ENCODE assay signal across 9 cellular contexts in the genomic region with DNA sequence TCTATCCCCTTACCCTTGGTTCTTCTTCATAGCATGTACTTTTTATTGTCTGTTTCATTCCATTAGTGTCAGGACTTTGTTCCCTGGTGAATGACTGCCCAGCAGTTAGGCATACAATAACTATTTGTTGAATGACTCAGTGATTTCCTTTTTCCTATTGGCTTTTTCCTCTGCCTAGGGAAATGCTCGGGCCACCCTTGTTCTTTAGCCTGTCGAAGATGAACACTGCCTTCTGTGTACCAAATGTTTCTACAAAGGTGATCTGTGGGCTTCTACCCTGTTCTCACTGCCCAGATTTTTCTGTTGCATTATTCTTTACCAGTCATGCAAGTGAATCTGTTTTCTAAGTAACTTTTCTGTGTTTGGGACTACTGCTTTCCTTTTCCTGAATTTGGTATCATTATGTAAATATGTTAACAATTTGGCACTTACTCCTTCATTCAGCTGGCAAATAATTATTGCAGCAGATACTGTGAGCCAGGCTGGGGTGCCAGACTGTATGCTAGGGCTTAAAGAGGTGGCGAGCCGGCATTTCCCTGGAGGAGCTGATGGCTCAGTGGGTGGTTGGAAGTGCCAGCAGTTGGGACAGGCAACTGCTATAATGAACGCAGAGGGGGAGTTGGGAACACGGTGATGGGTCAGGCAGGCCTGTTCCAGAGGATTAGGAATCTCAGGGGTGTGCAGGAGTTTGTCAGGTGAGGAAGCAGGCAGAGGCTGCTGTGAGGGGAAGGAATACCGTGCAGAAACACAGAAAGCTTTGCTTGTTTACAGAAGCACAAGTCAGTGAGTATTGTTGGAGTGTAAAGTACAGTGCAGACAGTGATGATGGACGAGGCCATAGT. TPM values are rescaled to one million over a fixed set of nuclear protein-coding genes. Genes with fewer than 3 reads are reported as not detected.
DNase-seq lines count a peak whose midpoint lies in the region; ATAC-seq and TF ChIP-seq lines count a peak whose summit lies in the region.
"Had no signal": no experiment of that assay in that cellular context is flagged by ENCODE, and none has a peak within 500 bp of the region (broad histone marks: within the 10 kb centered on the region; RNA-seq: fewer than 3 reads in every experiment).

No MANE protein-coding gene starts in this region.

- no peak overlapping the region for H4K5ac ChIP-seq in H9 (ENCODE audit: insufficient read length, low read depth, low read length)

- H3K14ac ChIP-seq in H9 (ENCODE audit: insufficient read depth, low read length) = 0 out of 2 replicates have a peak overlapping the region, but pooled peaks have one; percentile 41

- H4K91ac ChIP-seq in H9 (ENCODE audit: insufficient read length, low read depth, low read length) = no peak overlapping the region

- no peaks in the 10 kb centered on the region for H3K9me3 ChIP-seq in H9 (ENCODE audit: control insufficient read depth, low read depth, low read length)
- no peaks in the 10 kb centered on the region for H3K9me3 ChIP-seq in iPS-20b (ENCODE audit: insufficient read depth, low read depth, low read length)
- H3K9me3 ChIP-seq in skeletal muscle tissue (ENCODE audit: control insufficient read depth in 3 of 3, low read length in 3 of 3) = no peaks in the 10 kb centered on the region
- H3K9me3 ChIP-seq in Karpas-422 (ENCODE audit: low read length) = no peaks in the 10 kb centered on the region

- no peaks in the 10 kb centered on the region for H3K79me1 ChIP-seq in H9 (ENCODE audit: insufficient read depth, low read depth, low read length, poor library complexity, severe bottlenecking)

- H3K4me2 ChIP-seq in H9 (ENCODE audit: insufficient read depth, insufficient read length, low read length) (no peak overlapping the region), Karpas-422 (ENCODE audit: low read depth, low read length, poor library complexity, severe bottlenecking) (no peak overlapping the region)

- no peak overlapping the region for H2BK12ac ChIP-seq in H9 (ENCODE audit: insufficient read length, low read depth, low read length)

- H3K9ac ChIP-seq in H9 (ENCODE audit: extremely low read depth, insufficient read length, low read length) (no peak overlapping the region), iPS-20b (ENCODE audit: low read depth, low read length) (peak overlapping the region; percentile 6; the same call in 1 of the 2 replicates), skeletal muscle tissue (ENCODE audit: low read depth in 1 of 3, low read length in 3 of 3) (peak overlapping the region in 1 of 3 donors; percentile 8), Karpas-422 (ENCODE audit: low read length) (no peak overlapping the region)

- no peak overlapping the region for H3K56ac ChIP-seq in H9 (ENCODE audit: insufficient read length, low read depth, low read length)

- H3K9me2 ChIP-seq in Karpas-422 (replicated peaks; ENCODE audit: insufficient read depth, low read length) = no peaks in the 10 kb centered on the region

- H3K23me2 ChIP-seq in H9 (ENCODE audit: insufficient read length, low read depth, low read length, poor library complexity, severe bottlenecking) = no peaks in the 10 kb centered on the region

- H3K4me3 Mint-ChIP-seq in H9 = peak overlapping the region in 1 of 2 experiments; percentile 43; a peak in 3 of 5 replicates
- no peak overlapping the region for H3K4me3 Mint-ChIP-seq in activated naive CD8-positive, alpha-beta T cell treated with anti-CD3 and anti-CD28 coated beads, Interleukin-2, amount 50 U/mL, for 24 hours
- H3K4me3 Mint-ChIP-seq: T-helper 1 cell treated with Interleukin-12 subunit alpha and Interleukin-12 subunit beta and Interleukin-4 antibody, amounts not matched to agents 30 μg/mL and 1 μg/mL, for 36 hours had no signal

- H2AFZ ChIP-seq in H9 (ENCODE audit: low read length) (no peak overlapping the region), Karpas-422 (ENCODE audit: low read length) (no peak overlapping the region)

- no peak overlapping the region for H3K23ac ChIP-seq in H9 (ENCODE audit: insufficient read length, low read depth, low read length)

- peaks cover 12% of the 10 kb centered on the region for H3K4me1 ChIP-seq in H9 (ENCODE audit: insufficient read depth, low read length)
- H3K4me1 ChIP-seq in iPS-20b (ENCODE audit: insufficient read depth, low read length) = peaks cover 21% of the 10 kb centered on the region
- peaks cover 13 to 21% (median 14%) of the 10 kb centered on the region in 3 donors for H3K4me1 ChIP-seq in skeletal muscle tissue (ENCODE audit: control insufficient read depth in 3 of 3, insufficient read depth in 3 of 3, low read length in 3 of 3)
- H3K4me1 ChIP-seq in Karpas-422 (ENCODE audit: low read length) = peaks cover 22% of the 10 kb centered on the region

- H2BK15ac ChIP-seq in H9 (ENCODE audit: low read depth, low read length) = no peak overlapping the region

- no peaks in the 10 kb centered on the region for H4K20me1 ChIP-seq in H9 (ENCODE audit: control insufficient read depth, insufficient read depth, insufficient read length)
- H4K20me1 ChIP-seq in Karpas-422 (ENCODE audit: insufficient read depth, low read depth, low read length) = no peaks in the 10 kb centered on the region

- no peak overlapping the region for H2BK20ac ChIP-seq in H9 (ENCODE audit: low read depth, low read length, poor library complexity, severe bottlenecking)

- H3K36me3 Mint-ChIP-seq in H9 (ENCODE audit: insufficient read depth in 1 of 3, low read depth in 3 of 3) = peaks cover 10 to 15% (median 10%) of the 10 kb centered on the region in 3 experiments; a peak in 6 of 7 replicates
- peaks cover 8% of the 10 kb centered on the region for H3K36me3 Mint-ChIP-seq in activated naive CD8-positive, alpha-beta T cell treated with anti-CD3 and anti-CD28 coated beads, Interleukin-2, amount 50 U/mL, for 24 hours (ENCODE audit: low read depth)

- no CpG with 5 or more reads among the region's 8 CpGs for WGBS in H9 (ENCODE audit: extremely low coverage, insufficient read length, low lambda C conversion rate)

- H3K4ac ChIP-seq in H9 (ENCODE audit: low read depth, low read length) = no peak overlapping the region

- no peaks in the 10 kb centered on the region for H3K27me3 Mint-ChIP-seq in H9 (ENCODE audit: low read depth)
- H3K27me3 Mint-ChIP-seq in activated naive CD8-positive, alpha-beta T cell treated with anti-CD3 and anti-CD28 coated beads, Interleukin-2, amount 50 U/mL, for 24 hours = no peaks in the 10 kb centered on the region

- H3K79me2 ChIP-seq in H9 (ENCODE audit: insufficient read depth, low read length) (peaks cover 3% of the 10 kb centered on the region; the same call in 1 of the 2 replicates), Karpas-422 (ENCODE audit: low read length) (peaks cover 87% of the 10 kb centered on the region)

- no peak overlapping the region for H3T11ph ChIP-seq in H9 (ENCODE audit: low read length)

- H3K27ac Mint-ChIP-seq in H9 = peak overlapping the region; percentile 80 to 88 (median 84)
- peak overlapping the region; percentile 6 for H3K27ac Mint-ChIP-seq in activated naive CD8-positive, alpha-beta T cell treated with anti-CD3 and anti-CD28 coated beads, Interleukin-2, amount 50 U/mL, for 24 hours
- H3K27ac Mint-ChIP-seq: T-helper 1 cell treated with Interleukin-12 subunit alpha and Interleukin-12 subunit beta and Interleukin-4 antibody, amounts not matched to agents 30 μg/mL and 1 μg/mL, for 36 hours had no signal

- no peak overlapping the region for H2BK5ac ChIP-seq in H9 (ENCODE audit: insufficient read length, low read length)

- H3K36me3 ChIP-seq in iPS-20b (ENCODE audit: insufficient read depth, low read depth, low read length) (no peaks in the 10 kb centered on the region), skeletal muscle tissue (ENCODE audit: control insufficient read depth in 3 of 3, insufficient read depth in 3 of 3, low read length in 3 of 3) (peaks cover 0 to 4% (median 4%) of the 10 kb centered on the region in 3 donors), Karpas-422 (ENCODE audit: insufficient read depth, low read length) (no peaks in the 10 kb centered on the region; the same call in 1 of the 2 replicates)

- H3K27ac ChIP-seq in H9 (ENCODE audit: insufficient read length, low read depth, low read length) (no peak overlapping the region), iPS-20b (ENCODE audit: low read length) (no peak overlapping the region), skeletal muscle tissue (ENCODE audit: low read depth, low read length) (no peak overlapping the region), Karpas-422 (ENCODE audit: low read length) (no peak overlapping the region)

- H3K27me3 ChIP-seq in H9 (ENCODE audit: insufficient read depth, low read length) = no peaks in the 10 kb centered on the region
- H3K27me3 ChIP-seq in iPS-20b (ENCODE audit: insufficient read depth, low read length) = no peaks in the 10 kb centered on the region
- H3K27me3 ChIP-seq in skeletal muscle tissue (ENCODE audit: control insufficient read depth in 3 of 3, insufficient read depth in 3 of 3, low read length in 3 of 3) = no peaks in the 10 kb centered on the region
- H3K27me3 ChIP-seq in Karpas-422 (ENCODE audit: low read length) = no peaks in the 10 kb centered on the region

- H3K9me3 Mint-ChIP-seq in H9 = no peaks in the 10 kb centered on the region; a peak in 1 of 5 replicates
- no peaks in the 10 kb centered on the region for H3K9me3 Mint-ChIP-seq in activated naive CD8-positive, alpha-beta T cell treated with anti-CD3 and anti-CD28 coated beads, Interleukin-2, amount 50 U/mL, for 24 hours
- H3K9me3 Mint-ChIP-seq: T-helper 1 cell treated with Interleukin-12 subunit alpha and Interleukin-12 subunit beta and Interleukin-4 antibody, amounts not matched to agents 30 μg/mL and 1 μg/mL, for 36 hours had no signal

- no peak overlapping the region for H2AK5ac ChIP-seq in H9 (ENCODE audit: insufficient read length, low read length)

- H3K4me3 ChIP-seq in iPS-20b (ENCODE audit: low read length) (no peak overlapping the region), skeletal muscle tissue (ENCODE audit: low read length in 3 of 3) (peak overlapping the region in 2 of 3 donors; percentile 41 to 44), Karpas-422 (ENCODE audit: low read length) (no peak overlapping the region)

- no peak overlapping the region for H4K8ac ChIP-seq in H9 (replicated peaks; ENCODE audit: insufficient read length, low read depth, low read length)

- DNase-seq in H9 = peak; percentile 50
- no peak for DNase-seq in activated naive CD8-positive, alpha-beta T cell treated with anti-CD3 and anti-CD28 coated beads, Interleukin-2, amount 50 U/mL, for 24 hours
- no peak for DNase-seq in Karpas-422
- no peak for DNase-seq in NCI-H1417 (lab: John Stamatoyannopoulos, UW)

- no peak overlapping the region for H3K18ac ChIP-seq in H9 (ENCODE audit: insufficient read length, low read depth, low read length)

- TF ChIP-seq CTCF in H9 (conservative IDR thresholded peaks at IDR 0.05) = no peak

- peaks cover 24 to 39% of the 10 kb centered on the region in 2 experiments for H3K4me1 Mint-ChIP-seq in H9
- peaks cover 40% of the 10 kb centered on the region for H3K4me1 Mint-ChIP-seq in activated naive CD8-positive, alpha-beta T cell treated with anti-CD3 and anti-CD28 coated beads, Interleukin-2, amount 50 U/mL, for 24 hours

- no peak overlapping the region for H2BK120ac ChIP-seq in H9 (ENCODE audit: low read depth, low read length, poor library complexity, severe bottlenecking)

- ATAC-seq in activated naive CD8-positive, alpha-beta T cell treated with anti-CD3 and anti-CD28 coated beads, Interleukin-2, amount 50 U/mL, for 24 hours = no peak
- ATAC-seq in GM21390 (IDR thresholded peaks at IDR 0.05; ENCODE audit: unreplicated experiment) = no peak
- ATAC-seq in HG03432 (IDR thresholded peaks at IDR 0.05; ENCODE audit: unreplicated experiment) = no peak

RNA-seq across cellular contexts. Expression of gene KDM4C, which starts 30.6 kb away (rescaled TPM):
- total RNA-seq in H9 (2021) (21.0 and 24.0 TPM in 2 replicates), skeletal muscle tissue (50.1 TPM)
- 45.1 and 61.1 TPM in 2 replicates for total RNA-seq in Karpas-422 (2014; rRNA removed; shearing (Covaris generic); ENCODE audit: low replicate concordance)

Comparison
In these comparisons a context has a peak if more than half of its experiments do, and no peak if none do; other contexts are left out.
1. H3K4me3 ChIP-seq: peak in skeletal muscle tissue (2 of 3); none in iPS-20b (single experiment) and Karpas-422 (single experiment).